ENCODE assay signal across 11 cellular contexts in genomic region chr11:9273430-9274336, GRCh38. TPM values are rescaled to one million over a fixed set of nuclear protein-coding genes. Genes with fewer than 3 reads are reported as not detected.
DNase-seq lines count a peak whose midpoint lies in the region; ATAC-seq and TF ChIP-seq lines count a peak whose summit lies in the region.
"Had no signal": no experiment of that assay in that cellular context is flagged by ENCODE, and none has a peak within 500 bp of the region (broad histone marks: within the 10 kb centered on the region; RNA-seq: fewer than 3 reads in every experiment).

No MANE protein-coding gene starts in this region.

- H3K9me3 Mint-ChIP-seq in CD8-positive, alpha-beta T cell = no peaks in the 10 kb centered on the region
- no peaks in the 10 kb centered on the region for H3K9me3 Mint-ChIP-seq in naive thymus-derived CD4-positive, alpha-beta T cell
- no peaks in the 10 kb centered on the region for H3K9me3 Mint-ChIP-seq in HFFc6

- no peak overlapping the region for H3K27ac ChIP-seq in CD8-positive, alpha-beta T cell (ENCODE audit: low read depth, low read length)
- no peak overlapping the region for H3K27ac ChIP-seq in HEK293 (ENCODE audit: extremely low read depth, low read depth, low read length)
- H3K27ac ChIP-seq in naive thymus-derived CD4-positive, alpha-beta T cell (ENCODE audit: low read depth, low read length) = no peak overlapping the region
- no peak overlapping the region for H3K27ac ChIP-seq in effector memory CD4-positive, alpha-beta T cell (ENCODE audit: insufficient read depth, low read length, poor library complexity, severe bottlenecking)
- H3K27ac ChIP-seq: parathyroid adenoma, Peyer's patch, tibial nerve had no signal

- H3K4me3 Mint-ChIP-seq in CD8-positive, alpha-beta T cell = no peak overlapping the region
- H3K4me3 Mint-ChIP-seq in naive thymus-derived CD4-positive, alpha-beta T cell = peak overlapping the region in 2 of 10 donors; percentile 1 to 37
- no peak overlapping the region; the same call in 1 of the 2 replicates for H3K4me3 Mint-ChIP-seq in HFFc6

- peak in 1 of 7 experiments; percentile 15 for DNase-seq in CD8-positive, alpha-beta T cell
- DNase-seq in amniotic epithelial cell (ENCODE audit: low read depth) (peak; percentile 92), HFFc6 (no peak), NCI-H1436 treated with DMSO at 0.1 percent for 48 hours (lab: John Stamatoyannopoulos, UW) (no peak)
- DNase-seq in naive thymus-derived CD4-positive, alpha-beta T cell = no peak
- no peak for DNase-seq in effector memory CD4-positive, alpha-beta T cell
- DNase-seq: NCI-H187 treated with DMSO at 0.1 percent for 48 hours had no signal

- no peaks in the 10 kb centered on the region for H3K27me3 Mint-ChIP-seq in CD8-positive, alpha-beta T cell (ENCODE audit: low read depth)
- H3K27me3 Mint-ChIP-seq in naive thymus-derived CD4-positive, alpha-beta T cell = peaks cover 0 to 22% (median 0%) of the 10 kb centered on the region in 5 donors
- H3K27me3 Mint-ChIP-seq in HFFc6 (ENCODE audit: insufficient read depth) = peaks cover 2% of the 10 kb centered on the region; the same call in 1 of the 2 replicates

- H3K4me1 Mint-ChIP-seq in CD8-positive, alpha-beta T cell (ENCODE audit: low read depth) = peaks cover 12% of the 10 kb centered on the region
- H3K4me1 Mint-ChIP-seq in naive thymus-derived CD4-positive, alpha-beta T cell = peaks cover 9 to 16% (median 12%) of the 10 kb centered on the region in 7 donors
- peaks cover 15% of the 10 kb centered on the region for H3K4me1 Mint-ChIP-seq in HFFc6 (ENCODE audit: low read depth)

- intact Hi-C loops in CD8-positive, alpha-beta T cell (cut with DNase I, micrococcal nuclease) = no loop called here
- intact Hi-C loops in naive thymus-derived CD4-positive, alpha-beta T cell (cut with micrococcal nuclease) = no loop called here

- POLR2A ChIA-PET in CD8-positive, alpha-beta T cell (lab: Charles Lee) = interaction anchor here (0.6 to 0.9 kb wide), 2 partner anchors 9 to 225 kb away, joined by 3 read pairs; partner anchors contain the start of gene DENND5A
- POLR2A ChIA-PET in HEK293 (lab: Yijun Ruan, JAX) = interaction anchor here (1.0 kb wide), 1 partner anchor 111 kb away, joined by 3 read pairs; the partner anchor contains the start of gene IPO7
- POLR2A ChIA-PET in naive thymus-derived CD4-positive, alpha-beta T cell (lab: Charles Lee) = interaction anchor here (0.6 to 0.8 kb wide), 2 partner anchors 14 to 43 kb away, joined by 3 read pairs; no protein-coding TSS in a partner anchor

- peak overlapping the region; percentile 1 for H3K27ac Mint-ChIP-seq in CD8-positive, alpha-beta T cell
- H3K27ac Mint-ChIP-seq in naive thymus-derived CD4-positive, alpha-beta T cell = peak overlapping the region in 2 of 9 donors; percentile 2 to 5
- H3K27ac Mint-ChIP-seq in HFFc6 = no peak overlapping the region

- no peak for TF ChIP-seq CTCF in CD8-positive, alpha-beta T cell (IDR thresholded peaks at IDR 0.05)
- TF ChIP-seq CTCF in HEK293 (tag by site-specific recombination; IDR thresholded peaks at IDR 0.05) (no peak), HFFc6 (IDR thresholded peaks at IDR 0.05) (no peak)

- no peaks in the 10 kb centered on the region for H3K27me3 ChIP-seq in CD8-positive, alpha-beta T cell (ENCODE audit: insufficient read depth, low read length)
- no peaks in the 10 kb centered on the region for H3K27me3 ChIP-seq in naive thymus-derived CD4-positive, alpha-beta T cell (ENCODE audit: control insufficient read depth in 2 of 2, insufficient read depth in 2 of 2, low read length in 2 of 2)
- no peaks in the 10 kb centered on the region for H3K27me3 ChIP-seq in effector memory CD4-positive, alpha-beta T cell (replicated peaks; ENCODE audit: control insufficient read depth, insufficient read depth, low read length, poor library complexity, severe bottlenecking)
- H3K27me3 ChIP-seq: Peyer's patch, tibial nerve had no signal

- no peaks in the 10 kb centered on the region for H3K36me3 ChIP-seq in CD8-positive, alpha-beta T cell (ENCODE audit: insufficient read depth, low read length)
- H3K36me3 ChIP-seq in HEK293 (ENCODE audit: control insufficient read depth in 2 of 2, insufficient read depth in 1 of 2, low read length in 2 of 2) = no peaks in the 10 kb centered on the region
- no peaks in the 10 kb centered on the region for H3K36me3 ChIP-seq in naive thymus-derived CD4-positive, alpha-beta T cell (ENCODE audit: control insufficient read depth in 2 of 3, insufficient read depth in 3 of 3, low read length in 3 of 3)
- H3K36me3 ChIP-seq in effector memory CD4-positive, alpha-beta T cell (ENCODE audit: control insufficient read depth, insufficient read depth, low read length) = no peaks in the 10 kb centered on the region
- H3K36me3 ChIP-seq: Peyer's patch had no signal

- no peak for ATAC-seq in CD8-positive, alpha-beta T cell
- peak; percentile 85 for ATAC-seq in naive thymus-derived CD4-positive, alpha-beta T cell

- no peak overlapping the region for H3K4me3 ChIP-seq in CD8-positive, alpha-beta T cell (ENCODE audit: low read depth, low read length)
- H3K4me3 ChIP-seq in HEK293 (ENCODE audit: low read depth, low read length) = no peak overlapping the region
- no peak overlapping the region for H3K4me3 ChIP-seq in naive thymus-derived CD4-positive, alpha-beta T cell (ENCODE audit: low read length)
- H3K4me3 ChIP-seq in effector memory CD4-positive, alpha-beta T cell (ENCODE audit: insufficient read depth, low read depth, low read length, poor library complexity, severe bottlenecking) = no peak overlapping the region
- H3K4me3 ChIP-seq: Peyer's patch, tibial nerve had no signal

- no peaks in the 10 kb centered on the region for H3K4me1 ChIP-seq in CD8-positive, alpha-beta T cell (ENCODE audit: insufficient read depth, low read length)
- H3K4me1 ChIP-seq in HEK293 (ENCODE audit: control insufficient read depth, insufficient read depth, low read length) = no peaks in the 10 kb centered on the region
- no peaks in the 10 kb centered on the region for H3K4me1 ChIP-seq in naive thymus-derived CD4-positive, alpha-beta T cell (ENCODE audit: control insufficient read depth in 2 of 2, insufficient read depth in 2 of 2, low read length in 2 of 2)
- H3K4me1 ChIP-seq in effector memory CD4-positive, alpha-beta T cell (ENCODE audit: control insufficient read depth, insufficient read depth, low read length, poor library complexity, severe bottlenecking) = no peaks in the 10 kb centered on the region
- H3K4me1 ChIP-seq: parathyroid adenoma, Peyer's patch had no signal

- no peaks in the 10 kb centered on the region for H3K9me3 ChIP-seq in CD8-positive, alpha-beta T cell (ENCODE audit: low read length)
- H3K9me3 ChIP-seq in HEK293 (ENCODE audit: control insufficient read depth, insufficient read depth, low read depth, low read length) = no peaks in the 10 kb centered on the region
- no peaks in the 10 kb centered on the region for H3K9me3 ChIP-seq in naive thymus-derived CD4-positive, alpha-beta T cell (ENCODE audit: control insufficient read depth in 2 of 3, low read length in 3 of 3)
- no peaks in the 10 kb centered on the region for H3K9me3 ChIP-seq in effector memory CD4-positive, alpha-beta T cell (ENCODE audit: control insufficient read depth, low read length)
- H3K9me3 ChIP-seq: Peyer's patch, tibial nerve had no signal

- H3K36me3 Mint-ChIP-seq in CD8-positive, alpha-beta T cell = peaks cover 3% of the 10 kb centered on the region
- H3K36me3 Mint-ChIP-seq in naive thymus-derived CD4-positive, alpha-beta T cell = peaks cover 0 to 3% (median 0%) of the 10 kb centered on the region in 5 donors
- no peaks in the 10 kb centered on the region for H3K36me3 Mint-ChIP-seq in HFFc6 (ENCODE audit: low read depth)

- CTCF ChIA-PET in CD8-positive, alpha-beta T cell (lab: Charles Lee) = interaction anchor here (0.6 kb wide), 1 partner anchor 76 kb away, joined by 3 read pairs; no protein-coding TSS in a partner anchor
- CTCF ChIA-PET in HEK293 (lab: Yijun Ruan, JAX) = no interaction called here
- CTCF ChIA-PET in naive thymus-derived CD4-positive, alpha-beta T cell (lab: Charles Lee) = interaction anchor here (1.0 to 1.4 kb wide), 4 partner anchors 9 to 136 kb away, joined by 3 to 4 read pairs (median 3); no protein-coding TSS in a partner anchor

TF ChIP-seq in HEK293, 187 proteins besides CTCF, POLR2A, EP300 and RAD21:
- TF ChIP-seq SCRT2 (tag by site-specific recombination; IDR thresholded peaks at IDR 0.05) = peak; percentile 59
- no peak for TF ChIP-seq ZNF596 (tag by site-specific recombination; IDR thresholded peaks at IDR 0.05)

RNA-seq across cellular contexts. Expression of gene DENND5A, which starts 8.5 kb away (rescaled TPM):
- 10 to 100 TPM; 78.8 to 81.7 TPM for total RNA-seq in CD8-positive, alpha-beta T cell
- 100 to 1,000 TPM in 4 of 5 experiments, 10 to 100 TPM in 1; 65.0 to 178 (median 108) TPM for total RNA-seq in naive thymus-derived CD4-positive, alpha-beta T cell
- 10 to 100 TPM; 33.9 to 60.3 TPM for polyA plus RNA-seq in naive thymus-derived CD4-positive, alpha-beta T cell
- 100 to 1,000 TPM in 1 of 6 experiments, 10 to 100 TPM in 5; 82.0 to 106 (median 92.8) TPM for total RNA-seq in HFFc6 (2021; fragmentation: NEBNext Ultra II Directional; extraction: Animal tissue kit (Norgen Biotek cat#: 25700))

RNA-seq across cellular contexts. Expression of gene TMEM41B, which starts 40.7 kb away (rescaled TPM):
- total RNA-seq in CD8-positive, alpha-beta T cell = 10 to 100 TPM; 36.8 TPM
- total RNA-seq in naive thymus-derived CD4-positive, alpha-beta T cell = 10 to 100 TPM; 33.9 to 73.7 (median 49.0) TPM
- polyA plus RNA-seq in naive thymus-derived CD4-positive, alpha-beta T cell = 10 to 100 TPM; 10.5 to 11.9 TPM
- total RNA-seq in HFFc6 (2021; fragmentation: NEBNext Ultra II Directional; extraction: Animal tissue kit (Norgen Biotek cat#: 25700)) = 10 to 100 TPM; 30.5 to 35.3 (median 32.6) TPM
